ENCODE assay signal across 24 cellular contexts in the genomic region with DNA sequence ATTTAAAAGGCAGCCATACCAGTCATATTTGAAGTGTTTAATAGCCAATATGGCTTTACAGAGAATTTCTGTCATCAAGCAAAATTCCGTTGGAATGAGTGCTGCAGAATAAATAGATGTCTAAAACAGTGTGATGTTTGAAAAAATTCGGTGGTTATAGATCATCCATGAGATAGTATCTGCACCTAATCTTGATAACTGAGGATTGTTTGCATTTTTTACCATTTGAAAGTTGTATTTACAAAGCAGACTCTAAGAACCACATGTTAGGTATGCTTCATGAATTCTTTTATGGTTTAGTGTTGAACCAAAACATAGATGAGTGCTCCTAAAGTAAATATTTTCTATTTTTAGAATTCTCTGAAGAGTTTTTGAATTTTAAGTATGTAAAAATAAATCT.
DNase-seq lines count a peak whose midpoint lies in the region; ATAC-seq and TF ChIP-seq lines count a peak whose summit lies in the region.
"Had no signal": no experiment of that assay in that cellular context is flagged by ENCODE, and none has a peak within 500 bp of the region (broad histone marks: within the 10 kb centered on the region; RNA-seq: fewer than 3 reads in every experiment).

No MANE protein-coding gene starts in this region.

- no peaks in the 10 kb centered on the region for H3K9me3 ChIP-seq in mucosa of descending colon
- H3K9me3 ChIP-seq: adrenal gland, breast epithelium, colonic mucosa, esophagus muscularis mucosa, HAP-1, prostate gland had no signal

- intact Hi-C loops in mucosa of descending colon (cut with DNase I, micrococcal nuclease): no loop called here

- H3K36me3 ChIP-seq in mucosa of descending colon (ENCODE audit: low read depth): no peaks in the 10 kb centered on the region
- H3K36me3 ChIP-seq: adrenal gland, breast epithelium, colonic mucosa, esophagus muscularis mucosa, HAP-1, prostate gland had no signal

- H3K4me3 ChIP-seq in AG10803 (ENCODE audit: low read length) (no peak overlapping the region), mucosa of descending colon (no peak overlapping the region)
- H3K4me3 ChIP-seq: adrenal gland, breast epithelium, colonic mucosa, esophagus muscularis mucosa, HAP-1, prostate gland, SK-N-MC had no signal

- peak; percentile 42 for DNase-seq in AG10803 (ENCODE audit: low read depth)
- DNase-seq in GM03348 (ENCODE audit: low spot score): peak; percentile 25
- DNase-seq in NCI-H69 (lab: John Stamatoyannopoulos, UW): peak; percentile 46
- peak; percentile 47 for DNase-seq in fibroblast of peridontal ligament (ENCODE audit: extremely low read depth)
- DNase-seq in COR-L47 (lab: John Stamatoyannopoulos, UW): no peak
- no peak for DNase-seq in activated CD4-positive, alpha-beta T cell treated with anti-CD3 and anti-CD28 coated beads, Interleukin-2, amount 50 U/mL, for 48 hours
- no peak for DNase-seq in mucosa of descending colon
- DNase-seq: activated CD4-positive, alpha-beta T cell treated with anti-CD3 and anti-CD28 coated beads for 36 hours; activated naive CD4-positive, alpha-beta T cell; activated T-cell treated with anti-CD3 and anti-CD28 coated beads, Interleukin-2, amount 50 U/mL, for 4 hours; adrenal gland; CD4-positive, alpha-beta memory T cell; colonic mucosa; Karpas-422; kidney glomerular epithelial cell; mammary epithelial cell; NCI-H524 treated with DMSO at 0.1 percent for 48 hours; T-helper 2 cell had no signal

- H3K4me1 ChIP-seq in mucosa of descending colon (ENCODE audit: low read depth): no peaks in the 10 kb centered on the region
- H3K4me1 ChIP-seq: adrenal gland, breast epithelium, colonic mucosa, HAP-1, prostate gland had no signal

- no peak for ATAC-seq in GM21576 (IDR thresholded peaks at IDR 0.05; ENCODE audit: unreplicated experiment)
- no peak for ATAC-seq in mucosa of descending colon
- ATAC-seq: activated CD4-positive, alpha-beta T cell treated with anti-CD3 and anti-CD28 coated beads for 36 hours; activated T-cell treated with anti-CD3 and anti-CD28 coated beads, Interleukin-2, amount 50 U/mL, for 4 hours had no signal

- TF ChIP-seq CTCF in AG10803 (conservative IDR thresholded peaks at IDR 0.05; ENCODE audit: low read length) (no peak), mucosa of descending colon (IDR thresholded peaks at IDR 0.05) (no peak)

Comparison
In these comparisons a context has a peak if more than half of its experiments do, and no peak if none do; other contexts are left out.
1. DNase-seq: peak in AG10803 (single experiment), GM03348 (single experiment), NCI-H69 (single experiment) and fibroblast of peridontal ligament (single experiment); none in COR-L47 (single experiment), activated CD4-positive, alpha-beta T cell treated with anti-CD3 and anti-CD28 coated beads, Interleukin-2, amount 50 U/mL, for 48 hours (0 of 2) and mucosa of descending colon (0 of 3).